8 cellular contexts compared by ENCODE assay signal in the genomic region with DNA sequence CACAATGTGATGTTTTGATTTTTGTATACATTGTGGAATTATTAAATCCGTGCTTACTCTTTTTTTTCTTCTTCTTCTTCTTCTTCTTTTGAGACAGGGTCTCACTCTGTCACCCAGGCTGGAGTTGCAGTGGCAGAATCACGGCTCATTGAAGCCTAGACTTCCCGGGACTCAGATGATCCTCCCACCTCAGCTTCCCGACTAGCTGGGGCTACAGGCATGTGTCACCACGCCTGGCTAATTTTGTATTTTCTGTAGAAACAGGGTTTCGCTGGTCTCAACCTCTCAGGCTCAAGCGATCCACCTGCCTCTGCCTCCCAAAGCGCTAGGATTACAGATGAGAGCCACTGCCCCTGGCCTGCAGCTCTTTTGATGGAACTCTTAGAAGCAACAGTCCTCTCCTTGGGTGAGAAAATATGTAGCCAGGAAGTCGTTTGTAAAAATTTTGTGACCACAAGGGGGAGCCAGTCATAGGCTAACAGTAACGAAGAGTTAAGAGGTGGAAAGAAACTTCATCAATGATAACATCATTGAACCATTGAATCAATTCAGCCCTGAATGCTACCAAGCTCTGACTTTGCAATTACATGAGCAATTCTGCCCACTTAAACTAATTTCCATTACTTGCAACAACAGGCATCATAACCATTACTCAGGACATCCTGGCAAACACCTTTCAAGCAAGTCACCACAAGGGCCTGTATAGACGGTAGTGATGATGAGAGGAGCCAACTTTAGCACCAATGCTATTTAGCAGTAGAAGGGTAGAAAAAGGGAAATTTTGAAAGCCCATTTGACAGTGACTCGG. TPM values are rescaled to one million over a fixed set of nuclear protein-coding genes. Genes with fewer than 3 reads are reported as not detected.
DNase-seq lines count a peak whose midpoint lies in the region; ATAC-seq and TF ChIP-seq lines count a peak whose summit lies in the region.

No MANE protein-coding gene starts in this region.

- no peaks in the 10 kb centered on the region for H3K36me3 ChIP-seq in SK-N-MC (ENCODE audit: insufficient read depth, low read length)
- no peaks in the 10 kb centered on the region for H3K36me3 ChIP-seq in heart left ventricle

- no peak overlapping the region for H3K4me3 Mint-ChIP-seq in activated naive CD4-positive, alpha-beta T cell treated with anti-CD3 and anti-CD28 coated beads, Interleukin-2, amount 50 U/mL, for 24 hours

- H3K36me3 Mint-ChIP-seq in activated naive CD4-positive, alpha-beta T cell treated with anti-CD3 and anti-CD28 coated beads, Interleukin-2, amount 50 U/mL, for 24 hours = no peaks in the 10 kb centered on the region

- no peak for TF ChIP-seq POLR2A in heart left ventricle (IDR thresholded peaks at IDR 0.05)

- no peaks in the 10 kb centered on the region for H3K9me3 Mint-ChIP-seq in activated naive CD4-positive, alpha-beta T cell treated with anti-CD3 and anti-CD28 coated beads, Interleukin-2, amount 50 U/mL, for 24 hours

- 44 to 54% (median 52%) methylated on average over 12 of the region's 12 CpGs for WGBS in heart left ventricle, 4 donors

- peaks cover 0 to 13% (median 0%) of the 10 kb centered on the region in 12 donors for H3K4me1 ChIP-seq in heart left ventricle

- intact Hi-C loops in heart left ventricle (cut with DNase I) = loop anchor here (1.0 to 10.0 kb wide), 10 partner anchors 16 to 290 kb away; partner anchors contain the start of gene CMTM7 (in 1 of the 10)

- no peaks in the 10 kb centered on the region for H3K27me3 Mint-ChIP-seq in activated naive CD4-positive, alpha-beta T cell treated with anti-CD3 and anti-CD28 coated beads, Interleukin-2, amount 50 U/mL, for 24 hours

- peak overlapping the region; percentile 79 for H3K27ac Mint-ChIP-seq in activated naive CD4-positive, alpha-beta T cell treated with anti-CD3 and anti-CD28 coated beads, Interleukin-2, amount 50 U/mL, for 24 hours

- no peak overlapping the region for H3K4me3 ChIP-seq in SK-N-MC
- no peak overlapping the region for H3K4me3 ChIP-seq in heart left ventricle
- no peak overlapping the region for H3K4me3 ChIP-seq in retinal pigment epithelial cell (ENCODE audit: low read length)

- H3K9me3 ChIP-seq in SK-N-MC (ENCODE audit: low read depth, low read length) = no peaks in the 10 kb centered on the region
- H3K9me3 ChIP-seq in heart left ventricle = no peaks in the 10 kb centered on the region

- H3K27ac ChIP-seq in SK-N-MC = no peak overlapping the region
- H3K27ac ChIP-seq in heart left ventricle = no peak overlapping the region

- peaks cover 49% of the 10 kb centered on the region for H3K4me1 Mint-ChIP-seq in activated naive CD4-positive, alpha-beta T cell treated with anti-CD3 and anti-CD28 coated beads, Interleukin-2, amount 50 U/mL, for 24 hours

- no peaks in the 10 kb centered on the region for H3K27me3 ChIP-seq in heart left ventricle

- H3K9ac ChIP-seq in SK-N-MC (ENCODE audit: insufficient read length) = no peak overlapping the region

- DNase-seq in AG20443 (ENCODE audit: low spot score) (peak; percentile 61), HuH-7 (ENCODE audit: low spot score) (peak; percentile 59), SK-N-MC (ENCODE audit: low read depth, low spot score) (peak; percentile 32), heart left ventricle (peak in 3 of 5 donors; percentile 40 to 60 (median 54)), retinal pigment epithelial cell (ENCODE audit: low read depth) (peak; percentile 34)

- TF ChIP-seq CTCF in heart left ventricle (IDR thresholded peaks at IDR 0.05) = peak; percentile 59 to 80 (median 65)
- peak; percentile 69 for TF ChIP-seq CTCF in retinal pigment epithelial cell (conservative IDR thresholded peaks at IDR 0.05; ENCODE audit: low read depth, low read length)

- ATAC-seq in GM18519 (IDR thresholded peaks at IDR 0.05; ENCODE audit: low FRiP score, unreplicated experiment) (peak; percentile 47), heart left ventricle (peak in 3 of 4 donors; percentile 58 to 67 (median 62)), HG02840 (IDR thresholded peaks at IDR 0.05; ENCODE audit: low FRiP score, unreplicated experiment) (no peak)

RNA-seq across cellular contexts. Expression of gene CMTM7, which starts 16.7 kb away (rescaled TPM):
- total RNA-seq in heart left ventricle = 10 to 100 TPM in 1 of 9 donors, 1 to 10 TPM in 8; 2.3 to 16.8 (median 3.6) TPM
- 1 to 10 TPM; 2.7 to 3.8 TPM for polyA plus RNA-seq in heart left ventricle
